26 cellular contexts compared by ENCODE assay signal in genomic region chrX:149222040-149222439, GRCh38.
"Had no signal": no experiment of that assay in that cellular context is flagged by ENCODE, and none has a peak within 500 bp of the region (broad histone marks: within the 10 kb centered on the region; RNA-seq: fewer than 3 reads in every experiment).

No MANE protein-coding gene starts in this region.

- H3K36me3 ChIP-seq: left ventricle myocardium inferior, pancreas, prostate gland, spleen, suprapubic skin, thoracic aorta, tibial artery, upper lobe of right lung had no signal

- H2AFZ ChIP-seq: hepatocyte had no signal

- H3K9me3 ChIP-seq: pancreas, prostate gland, suprapubic skin, thoracic aorta, upper lobe of right lung had no signal

- H3K4me3 ChIP-seq: hepatocyte, left ventricle myocardium inferior, lung, pancreas, prostate gland, spleen, suprapubic skin, thoracic aorta, tibial artery, upper lobe of right lung had no signal

- H3K4me1 ChIP-seq: left ventricle myocardium inferior, pancreas, prostate gland, spleen, suprapubic skin, tibial artery, upper lobe of right lung had no signal

- H3K4me3 Mint-ChIP-seq: mesothelial cell of epicardium; naive B cell; natural killer cell; neural crest cell; stimulated activated effector memory CD8-positive, alpha-beta T cell treated with anti-CD3 and anti-CD28 coated beads, Interleukin-12 subunit alpha, Interleukin-12 subunit beta, amount 100 ng/mL, for 72 hours had no signal

- H3K27ac Mint-ChIP-seq: mesothelial cell of epicardium; naive B cell; natural killer cell; stimulated activated effector memory CD8-positive, alpha-beta T cell treated with anti-CD3 and anti-CD28 coated beads, Interleukin-12 subunit alpha, Interleukin-12 subunit beta, amount 100 ng/mL, for 72 hours had no signal

- H3K27ac ChIP-seq: hepatocyte, left ventricle myocardium inferior, pancreas, prostate gland, spleen, suprapubic skin, thoracic aorta, tibial artery, upper lobe of right lung had no signal

- H3K4me2 ChIP-seq: hepatocyte had no signal

- H3K27me3 ChIP-seq: hepatocyte, spleen, suprapubic skin, tibial artery, upper lobe of right lung had no signal

- FAIRE-seq: pancreas, small intestine, urothelium cell line had no signal

- ATAC-seq: natural killer cell; pancreas; right cardiac atrium; stimulated activated effector memory CD8-positive, alpha-beta T cell treated with anti-CD3 and anti-CD28 coated beads, Interleukin-12 subunit alpha, Interleukin-12 subunit beta, amount 100 ng/mL, for 72 hours; upper lobe of right lung had no signal

- H3K79me2 ChIP-seq: hepatocyte had no signal

- H3K36me3 Mint-ChIP-seq: mesothelial cell of epicardium; naive B cell; natural killer cell; stimulated activated effector memory CD8-positive, alpha-beta T cell treated with anti-CD3 and anti-CD28 coated beads, Interleukin-12 subunit alpha, Interleukin-12 subunit beta, amount 100 ng/mL, for 72 hours had no signal

- H3K4me1 Mint-ChIP-seq: naive B cell; natural killer cell; neural crest cell; stimulated activated effector memory CD8-positive, alpha-beta T cell treated with anti-CD3 and anti-CD28 coated beads, Interleukin-12 subunit alpha, Interleukin-12 subunit beta, amount 100 ng/mL, for 72 hours had no signal

- H3K27me3 Mint-ChIP-seq: naive B cell had no signal

- DNase-seq: islet precursor cell; left ventricle myocardium inferior; mesendoderm; naive B cell; natural killer cell; nucleus accumbens; pancreas; posterior cingulate gyrus; retina; right cardiac atrium; small intestine; spleen; stimulated activated CD4-positive, alpha-beta T cell treated with anti-CD3 and anti-CD28 coated beads, Interleukin-4, amount 100 ng/mL, for 24 hours; stimulated activated naive CD4-positive, alpha-beta T cell; tibial artery; trophoblast cell; upper lobe of right lung had no signal
